In genomic region chr16:1981398-1981836, GRCh38 we compare ENCODE assay signal across 1 cellular context.
TF ChIP-seq lines count a peak whose summit lies in the region.

TSS of gene NOXO1 (minus strand) at chr16:1981469. CDS start at chr16:1981179, 290 bp downstream.

TF ChIP-seq in HEK293, 187 proteins besides CTCF, POLR2A, EP300 and RAD21 (continued from another document):
- TF ChIP-seq INSM2 (tag by site-specific recombination; IDR thresholded peaks at IDR 0.05) (no peak), ZNF362 (tag by site-specific recombination; IDR thresholded peaks at IDR 0.05) (no peak), ZNF404 (tag by site-specific recombination; IDR thresholded peaks at IDR 0.05) (no peak), ZNF501 (tag by site-specific recombination; IDR thresholded peaks at IDR 0.05) (no peak), ZNF335 (tag by site-specific recombination; conservative IDR thresholded peaks at IDR 0.05) (0 out of 2 replicates have a peak, but pooled peaks have one; percentile 13), REPIN1 (tag by site-specific recombination; IDR thresholded peaks at IDR 0.05; ENCODE audit: low read depth) (no peak)
